10 cellular contexts compared by ENCODE assay signal in the genomic region with DNA sequence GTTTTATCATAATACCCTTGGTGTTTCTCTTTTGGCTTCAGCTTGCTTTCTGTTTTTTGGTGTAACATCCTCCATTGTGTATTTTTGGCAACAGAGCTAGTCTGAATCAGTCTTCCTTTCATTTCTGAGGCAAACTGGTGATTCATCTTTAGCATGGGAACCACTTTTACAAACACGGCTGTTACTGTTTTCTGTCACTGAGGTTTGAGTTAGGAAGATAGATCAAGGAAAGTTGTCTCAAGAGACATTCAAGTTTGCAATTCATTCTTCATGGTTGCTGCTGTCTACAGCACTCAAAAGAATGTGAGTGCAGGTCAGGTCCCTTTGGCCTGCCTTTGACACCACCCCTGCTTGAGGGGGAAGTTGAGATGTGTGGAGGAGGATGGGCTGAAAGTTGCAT. TPM values are rescaled to one million over a fixed set of nuclear protein-coding genes. Genes with fewer than 3 reads are reported as not detected.
A peak's percentile ranks its signal among the peaks of the same experiment; 100 is the strongest.
DNase-seq lines count a peak whose midpoint lies in the region; FAIRE-seq and TF ChIP-seq lines count a peak whose summit lies in the region.
"Had no signal": no experiment of that assay in that cellular context is flagged by ENCODE, and none has a peak within 500 bp of the region (broad histone marks: within the 10 kb centered on the region; RNA-seq: fewer than 3 reads in every experiment).

No MANE protein-coding gene starts in this region.

- CTCF ChIA-PET in activated CD4-positive, alpha-beta T cell treated with anti-CD3 and anti-CD28 coated beads, Interleukin-2, amount 10 ng/mL, durations not matched to agents 7 days and 5 days (lab: Charles Lee): interaction anchor here (1.6 kb wide), 1 partner anchor 8 kb away, joined by 5 read pairs; no protein-coding TSS in a partner anchor

- peaks cover 2% of the 10 kb centered on the region for H3K9me3 Mint-ChIP-seq in activated CD4-positive, alpha-beta T cell treated with anti-CD3 and anti-CD28 coated beads, Interleukin-2, amount 10 ng/mL, durations not matched to agents 7 days and 5 days

- peak overlapping the region; percentile 29 for H2AFZ ChIP-seq in MM.1S (ENCODE audit: low read length)

- H3K36me3 Mint-ChIP-seq in activated CD4-positive, alpha-beta T cell treated with anti-CD3 and anti-CD28 coated beads, Interleukin-2, amount 10 ng/mL, durations not matched to agents 7 days and 5 days (ENCODE audit: low read depth): peaks cover 8% of the 10 kb centered on the region

- H3K4me3 ChIP-seq in MM.1S (ENCODE audit: low read length): no peak overlapping the region
- no peak overlapping the region for H3K4me3 ChIP-seq in subcutaneous abdominal adipose tissue (ENCODE audit: low read depth in 1 of 5, low read length in 5 of 5)
- no peak overlapping the region for H3K4me3 ChIP-seq in small intestine (ENCODE audit: low read depth in 1 of 2, low read length in 2 of 2)
- H3K4me3 ChIP-seq: A549 had no signal

- no peaks in the 10 kb centered on the region for H4K20me1 ChIP-seq in MM.1S (ENCODE audit: insufficient read depth, low read length)

- POLR2A ChIA-PET in activated CD4-positive, alpha-beta T cell treated with anti-CD3 and anti-CD28 coated beads, Interleukin-2, amount 10 ng/mL, durations not matched to agents 7 days and 5 days (lab: Charles Lee): no interaction called here

- FAIRE-seq in small intestine (lab: Jason Lieb, UNC): no peak
- FAIRE-seq: A549 had no signal

- peak overlapping the region; percentile 3; the same call in 1 of the 2 replicates for H3K9ac ChIP-seq in MM.1S (ENCODE audit: low read length)
- H3K9ac ChIP-seq in subcutaneous abdominal adipose tissue (ENCODE audit: low read length in 5 of 5): no peak overlapping the region

- H3K79me2 ChIP-seq in MM.1S (ENCODE audit: low read length): no peaks in the 10 kb centered on the region

- TF ChIP-seq CTCF in MM.1S (IDR thresholded peaks at IDR 0.05; ENCODE audit: low read length): no peak

- peak overlapping the region; percentile 66; the same call in 1 of the 2 replicates for H3K27ac ChIP-seq in MM.1S (ENCODE audit: low read length)
- peak overlapping the region; percentile 42 for H3K27ac ChIP-seq in subcutaneous abdominal adipose tissue (ENCODE audit: low read depth, low read length)
- peak overlapping the region in 1 of 2 donors; percentile 25 for H3K27ac ChIP-seq in small intestine (ENCODE audit: low read depth in 1 of 2, low read length in 1 of 2)
- H3K27ac ChIP-seq: A549 had no signal

- no peaks in the 10 kb centered on the region for H3K27me3 ChIP-seq in MM.1S (replicated peaks; ENCODE audit: insufficient read depth, low read length)
- H3K27me3 ChIP-seq in subcutaneous abdominal adipose tissue (ENCODE audit: control insufficient read depth in 5 of 5, insufficient read depth in 4 of 5, low read length in 5 of 5): no peaks in the 10 kb centered on the region
- H3K27me3 ChIP-seq in small intestine (ENCODE audit: control insufficient read depth in 2 of 2, insufficient read depth in 2 of 2, low read length in 2 of 2): no peaks in the 10 kb centered on the region

- no peaks in the 10 kb centered on the region for H3K27me3 Mint-ChIP-seq in activated CD4-positive, alpha-beta T cell treated with anti-CD3 and anti-CD28 coated beads, Interleukin-2, amount 10 ng/mL, durations not matched to agents 7 days and 5 days

- peaks cover 24% of the 10 kb centered on the region for H3K4me1 ChIP-seq in MM.1S (ENCODE audit: low read length)
- H3K4me1 ChIP-seq in subcutaneous abdominal adipose tissue (ENCODE audit: control insufficient read depth in 5 of 5, insufficient read depth in 5 of 5, low read length in 5 of 5): peaks cover 0 to 37% (median 22%) of the 10 kb centered on the region in 5 donors
- H3K4me1 ChIP-seq in small intestine (ENCODE audit: control insufficient read depth in 2 of 2, insufficient read depth in 1 of 2, low read depth in 1 of 2, low read length in 1 of 2): no peaks in the 10 kb centered on the region

- H3K4me1 Mint-ChIP-seq in activated CD4-positive, alpha-beta T cell treated with anti-CD3 and anti-CD28 coated beads, Interleukin-2, amount 10 ng/mL, durations not matched to agents 7 days and 5 days: peaks cover 44% of the 10 kb centered on the region

- WGBS in small intestine, 3 donors: 39 to 50% (median 50%) methylated on average over 1 of the region's 1 CpG

- H3K4me3 Mint-ChIP-seq in activated CD4-positive, alpha-beta T cell treated with anti-CD3 and anti-CD28 coated beads, Interleukin-2, amount 10 ng/mL, durations not matched to agents 7 days and 5 days: no peak overlapping the region

- H3F3A ChIP-seq in MM.1S (ENCODE audit: insufficient read depth, low read length): peaks cover 14% of the 10 kb centered on the region; the same call in 1 of the 2 replicates

- H3K9me3 ChIP-seq in MM.1S (replicated peaks; ENCODE audit: insufficient read depth, low read length) (no peaks in the 10 kb centered on the region), subcutaneous abdominal adipose tissue (ENCODE audit: control insufficient read depth in 5 of 5, low read length in 5 of 5) (peaks cover 0 to 2% (median 0%) of the 10 kb centered on the region in 5 donors), small intestine (ENCODE audit: control insufficient read depth, low read depth) (no peaks in the 10 kb centered on the region)
- H3K9me3 ChIP-seq: A549 had no signal

- H3K36me3 ChIP-seq in MM.1S (replicated peaks; ENCODE audit: insufficient read depth, low read length) (no peaks in the 10 kb centered on the region), subcutaneous abdominal adipose tissue (ENCODE audit: control insufficient read depth in 5 of 5, insufficient read depth in 5 of 5, low read length in 5 of 5) (no peaks in the 10 kb centered on the region), small intestine (ENCODE audit: control insufficient read depth in 2 of 2, insufficient read depth in 2 of 2, low read length in 2 of 2) (no peaks in the 10 kb centered on the region)

- H3K9me2 ChIP-seq in MM.1S (replicated peaks; ENCODE audit: insufficient read depth, low read length): no peaks in the 10 kb centered on the region

- peak overlapping the region; percentile 59 for H3K4me2 ChIP-seq in MM.1S (ENCODE audit: low read depth, low read length)
- H3K4me2 ChIP-seq: A549 had no signal

- H3K27ac Mint-ChIP-seq in activated CD4-positive, alpha-beta T cell treated with anti-CD3 and anti-CD28 coated beads, Interleukin-2, amount 10 ng/mL, durations not matched to agents 7 days and 5 days: peak overlapping the region; percentile 64

- peak; percentile 11 for DNase-seq in activated CD4-positive, alpha-beta T cell treated with anti-CD3 and anti-CD28 coated beads, Interleukin-2, amount 10 ng/mL, durations not matched to agents 7 days and 5 days
- DNase-seq in activated CD4-positive, alpha-beta T cell treated with anti-CD3 and anti-CD28 coated beads, Interleukin-2, amount 50 U/mL, for 4 hours: no peak
- peak; percentile 52 for DNase-seq in MM.1S
- peak; percentile 62 for DNase-seq in dedifferentiated amniotic fluid mesenchymal stem cell (ENCODE audit: extremely low spot score)
- no peak for DNase-seq in NCI-H2171 treated with DMSO at 0.1 percent for 48 hours (lab: John Stamatoyannopoulos, UW)
- DNase-seq in activated CD4-positive, CD25-positive, alpha-beta regulatory T cell (lab: John Stamatoyannopoulos, UW): no peak
- no peak for DNase-seq in small intestine

RNA-seq across cellular contexts. Expression of a gene that starts 36.3 kb away (rescaled TPM):
- total RNA-seq in activated CD4-positive, alpha-beta T cell treated with anti-CD3 and anti-CD28 coated beads, Interleukin-2, amount 10 ng/mL, durations not matched to agents 7 days and 5 days: 1 to 10 TPM in 1 of 2 experiments, under 1 TPM in 1; 0.69 to 1.0 TPM
- not detected for polyA plus RNA-seq in small intestine
- total RNA-seq: lower leg skin had no signal
- polyA plus RNA-seq: A549 had no signal

Comparison
In these comparisons a context has a peak if more than half of its experiments do, and no peak if none do; other contexts are left out.
1. DNase-seq: peak in activated CD4-positive, alpha-beta T cell treated with anti-CD3 and anti-CD28 coated beads, Interleukin-2, amount 10 ng/mL, durations not matched to agents 7 days and 5 days (single experiment), MM.1S (single experiment) and dedifferentiated amniotic fluid mesenchymal stem cell (single experiment); none in activated CD4-positive, alpha-beta T cell treated with anti-CD3 and anti-CD28 coated beads, Interleukin-2, amount 50 U/mL, for 4 hours (0 of 2), NCI-H2171 treated with DMSO at 0.1 percent for 48 hours (single experiment), activated CD4-positive, CD25-positive, alpha-beta regulatory T cell (0 of 4) and small intestine (single experiment).